In the genomic region with DNA sequence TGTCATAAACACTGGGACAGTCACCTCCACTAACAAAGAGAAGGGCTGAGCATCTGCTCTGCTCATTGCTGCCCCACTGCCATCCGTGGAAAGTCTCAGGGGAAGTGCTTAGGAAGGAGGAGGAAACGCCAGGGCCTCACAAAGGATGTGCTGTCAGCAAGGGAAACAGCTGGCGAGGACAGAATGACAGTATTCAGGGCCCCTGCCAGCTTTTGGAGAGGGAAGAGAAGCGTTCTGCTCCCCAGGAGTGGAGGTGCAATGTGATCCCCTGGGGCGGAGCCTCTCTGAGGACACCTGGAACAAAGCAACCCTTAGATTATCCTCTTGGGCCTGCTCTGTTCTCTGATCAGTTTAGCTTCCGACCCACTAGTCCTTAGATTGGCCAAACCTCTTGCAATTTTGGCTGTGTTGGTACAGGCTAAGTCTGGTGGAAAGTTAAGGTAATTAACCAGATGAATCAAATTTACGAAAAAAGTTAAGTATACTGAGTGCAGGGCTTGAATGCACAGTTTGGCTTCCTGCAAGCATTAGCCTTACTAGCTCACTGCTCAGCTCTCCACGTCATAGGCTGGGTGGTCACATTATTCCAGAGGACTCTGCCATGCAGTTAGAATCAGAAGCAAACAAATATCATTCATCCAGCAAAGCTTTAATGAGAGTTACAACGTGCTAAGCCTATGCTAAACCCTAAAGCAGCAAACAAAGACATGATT, we compare ENCODE assay signal across 11 cellular contexts.
DNase-seq lines count a peak whose midpoint lies in the region; FAIRE-seq and TF ChIP-seq lines count a peak whose summit lies in the region.
"Had no signal": no experiment of that assay in that cellular context is flagged by ENCODE, and none has a peak within 500 bp of the region (broad histone marks: within the 10 kb centered on the region; RNA-seq: fewer than 3 reads in every experiment).

No MANE protein-coding gene starts in this region.

- H3K4me2 ChIP-seq in endothelial cell of umbilical vein (ENCODE audit: insufficient read depth, low read length) (peak overlapping the region; percentile 4), parathyroid adenoma (ENCODE audit: low read length) (no peak overlapping the region)

- BruUV-seq in endothelial cell of umbilical vein (replicated peaks; lab: Mats Ljungman, UMichigan): no TSS peak

- H3K36me3 ChIP-seq in endothelial cell of umbilical vein (ENCODE audit: control insufficient read depth in 2 of 2, extremely low read depth in 1 of 2, insufficient read depth in 2 of 2, low read length in 2 of 2) (no peaks in the 10 kb centered on the region), parathyroid adenoma (ENCODE audit: control insufficient read depth, insufficient read depth, low read length) (no peaks in the 10 kb centered on the region)

- H3K27me3 ChIP-seq in endothelial cell of umbilical vein (ENCODE audit: control insufficient read depth in 2 of 2, insufficient read depth in 2 of 2, low read length in 2 of 2) (no peaks in the 10 kb centered on the region), parathyroid adenoma (ENCODE audit: control insufficient read depth, insufficient read depth, low read length) (no peaks in the 10 kb centered on the region), dorsolateral prefrontal cortex (no peaks in the 10 kb centered on the region)

- no peaks in the 10 kb centered on the region for H3K9me1 ChIP-seq in endothelial cell of umbilical vein (replicated peaks; ENCODE audit: control insufficient read depth, extremely low read depth, insufficient read depth, low read length)

- H3K79me2 ChIP-seq in endothelial cell of umbilical vein (ENCODE audit: control insufficient read depth, insufficient read depth, low read length) (no peaks in the 10 kb centered on the region), parathyroid adenoma (no peaks in the 10 kb centered on the region)

- H3K4me1 Mint-ChIP-seq in activated T-cell treated with anti-CD3 and anti-CD28 coated beads, Interleukin-2, amount 50 U/mL, for 24 hours (ENCODE audit: low read depth): no peaks in the 10 kb centered on the region
- H3K4me1 Mint-ChIP-seq: central memory CD8-positive, alpha-beta T cell; stimulated activated memory B cell treated with anti-CD40 and anti-IgM and Interleukin-4, amounts not matched to agents 10 μg/mL and 1 μg/mL and 100 μg/mL, for 72 hours had no signal

- H3K9ac ChIP-seq in endothelial cell of umbilical vein (replicated peaks; ENCODE audit: extremely low read depth, insufficient read depth, low read length) (no peak overlapping the region), parathyroid adenoma (no peak overlapping the region)

- no peaks in the 10 kb centered on the region for H3K36me3 Mint-ChIP-seq in activated T-cell treated with anti-CD3 and anti-CD28 coated beads, Interleukin-2, amount 50 U/mL, for 24 hours (ENCODE audit: low read depth)
- H3K36me3 Mint-ChIP-seq: stimulated activated memory B cell treated with anti-CD40 and anti-IgM and Interleukin-4, amounts not matched to agents 10 μg/mL and 1 μg/mL and 100 μg/mL, for 72 hours had no signal

- H3K27ac ChIP-seq in endothelial cell of umbilical vein (ENCODE audit: insufficient read depth, low read depth, low read length) (peak overlapping the region; percentile 27), parathyroid adenoma (peak overlapping the region; percentile 13), dorsolateral prefrontal cortex (no peak overlapping the region)

- DNase-seq in NCI-H1092 (lab: John Stamatoyannopoulos, UW) (peak; percentile 67), NCI-H446 treated with DMSO at 0.1 percent for 48 hours (lab: John Stamatoyannopoulos, UW) (peak; percentile 74), endothelial cell of umbilical vein (ENCODE audit: low read depth, low spot score) (peak; percentile 62), NCI-H774 (lab: John Stamatoyannopoulos, UW) (no peak), dorsolateral prefrontal cortex (no peak), SW480 (ENCODE audit: low spot score) (no peak)
- DNase-seq in activated T-cell treated with anti-CD3 and anti-CD28 coated beads, Interleukin-2, amount 50 U/mL, for 24 hours: no peak
- DNase-seq: activated CD4-positive, alpha-beta T cell treated with anti-CD3 and anti-CD28 coated beads for 48 hours had no signal

- CTCF ChIA-PET in endothelial cell of umbilical vein (lab: Charles Lee): interaction anchor here (0.9 to 2.1 kb wide), 8 partner anchors 22 to 630 kb away, joined by 3 to 13 read pairs (median 4); no protein-coding TSS in a partner anchor

- peaks cover 5% of the 10 kb centered on the region for H3K27me3 Mint-ChIP-seq in activated T-cell treated with anti-CD3 and anti-CD28 coated beads, Interleukin-2, amount 50 U/mL, for 24 hours

- dilution Hi-C loops in endothelial cell of umbilical vein (cut with MboI; ENCODE audit: extremely low pct_ligation_motif_present, low sequenced_read_pairs): no loop called here

- no peaks in the 10 kb centered on the region for H4K20me1 ChIP-seq in endothelial cell of umbilical vein (replicated peaks; ENCODE audit: control insufficient read depth, extremely low read depth, insufficient read depth, low read length)

- H3K27ac Mint-ChIP-seq in activated T-cell treated with anti-CD3 and anti-CD28 coated beads, Interleukin-2, amount 50 U/mL, for 24 hours: no peak overlapping the region
- H3K27ac Mint-ChIP-seq: stimulated activated memory B cell treated with anti-CD40 and anti-IgM and Interleukin-4, amounts not matched to agents 10 μg/mL and 1 μg/mL and 100 μg/mL, for 72 hours had no signal

- TF ChIP-seq POLR2A in endothelial cell of umbilical vein (IDR thresholded peaks at IDR 0.05; ENCODE audit: low read depth, low read length): no peak

- H3K9me3 ChIP-seq in endothelial cell of umbilical vein (replicated peaks; ENCODE audit: control insufficient read depth, insufficient read depth, low read length): no peaks in the 10 kb centered on the region
- no peaks in the 10 kb centered on the region for H3K9me3 ChIP-seq in parathyroid adenoma (ENCODE audit: control insufficient read depth, low read length)

- H3K4me1 ChIP-seq in endothelial cell of umbilical vein (ENCODE audit: control insufficient read depth, extremely low read depth, insufficient read depth, low read length): peaks cover 13% of the 10 kb centered on the region
- H3K4me1 ChIP-seq in parathyroid adenoma: peaks cover 22% of the 10 kb centered on the region

- POLR2A ChIA-PET in endothelial cell of umbilical vein (lab: Charles Lee): interaction anchor here (0.7 kb wide), 1 partner anchor 797 kb away, joined by 3 read pairs; no protein-coding TSS in a partner anchor

- H3K4me3 ChIP-seq in endothelial cell of umbilical vein (replicated peaks in 1 of 3; ENCODE audit: insufficient read depth in 1 of 3, low read depth in 1 of 3, low read length in 3 of 3) (no peak overlapping the region), parathyroid adenoma (ENCODE audit: low read depth, low read length) (no peak overlapping the region), dorsolateral prefrontal cortex (no peak overlapping the region)

- H3K4me3 Mint-ChIP-seq in activated T-cell treated with anti-CD3 and anti-CD28 coated beads, Interleukin-2, amount 50 U/mL, for 24 hours: no peak overlapping the region
- H3K4me3 Mint-ChIP-seq: central memory CD8-positive, alpha-beta T cell; stimulated activated memory B cell treated with anti-CD40 and anti-IgM and Interleukin-4, amounts not matched to agents 10 μg/mL and 1 μg/mL and 100 μg/mL, for 72 hours had no signal

- FAIRE-seq in endothelial cell of umbilical vein (lab: Jason Lieb, UNC): peak; percentile 75

- TF ChIP-seq CTCF in endothelial cell of umbilical vein (IDR thresholded peaks at IDR 0.05; ENCODE audit: extremely low read depth in 1 of 2, insufficient read depth in 1 of 2, low read depth in 1 of 2, low read length in 2 of 2) (no peak), parathyroid adenoma (IDR thresholded peaks at IDR 0.05) (no peak), dorsolateral prefrontal cortex (IDR thresholded peaks at IDR 0.05 in 54 of 56, conservative IDR thresholded peaks at IDR 0.05 in 2 of 56; ENCODE audit: low read depth in 1 of 56, partially characterized antibody in 56 of 56) (no peak)

- no peaks in the 10 kb centered on the region for H3K9me3 Mint-ChIP-seq in activated T-cell treated with anti-CD3 and anti-CD28 coated beads, Interleukin-2, amount 50 U/mL, for 24 hours
- H3K9me3 Mint-ChIP-seq: central memory CD8-positive, alpha-beta T cell; stimulated activated memory B cell treated with anti-CD40 and anti-IgM and Interleukin-4, amounts not matched to agents 10 μg/mL and 1 μg/mL and 100 μg/mL, for 72 hours had no signal

- H2AFZ ChIP-seq in endothelial cell of umbilical vein (ENCODE audit: low read depth, low read length): peak overlapping the region; percentile 37
- peak overlapping the region; percentile 16 for H2AFZ ChIP-seq in parathyroid adenoma

- intact Hi-C loops in endothelial cell of umbilical vein (cut with micrococcal nuclease): loop anchor here (1.0 kb wide), 2 partner anchors 12 to 51 kb away; no protein-coding TSS in a partner anchor
- intact Hi-C loops in dorsolateral prefrontal cortex (cut with DNase I): no loop called here

TF ChIP-seq in endothelial cell of umbilical vein, 7 proteins besides CTCF, POLR2A, EP300 and RAD21:
- TF ChIP-seq GATA2 (IDR thresholded peaks at IDR 0.05; ENCODE audit: insufficient read depth, insufficient read length, low read depth, low read length) (no peak), JUN (IDR thresholded peaks at IDR 0.05; ENCODE audit: borderline replicate concordance, insufficient read depth, insufficient read length, low read depth) (peak; percentile 13), POLR2AphosphoS5 (IDR thresholded peaks at IDR 0.05; ENCODE audit: insufficient read depth, low read depth, low read length) (peak; percentile 23), FOS (IDR thresholded peaks at IDR 0.05; ENCODE audit: borderline replicate concordance, insufficient read depth, low read length) (peak; percentile 17)
- TF ChIP-seq, protein P1, sequence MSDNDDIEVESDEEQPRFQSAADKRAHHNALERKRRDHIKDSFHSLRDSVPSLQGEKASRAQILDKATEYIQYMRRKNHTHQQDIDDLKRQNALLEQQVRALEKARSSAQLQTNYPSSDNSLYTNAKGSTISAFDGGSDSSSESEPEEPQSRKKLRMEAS (IDR thresholded peaks at IDR 0.05; ENCODE audit: insufficient read depth, insufficient read length): no peak
TF ChIP-seq in endothelial cell of umbilical vein: peak in this region for 3.

Comparison
In these comparisons a context has a peak if more than half of its experiments do, and no peak if none do; other contexts are left out.
1. DNase-seq: peak in NCI-H1092 (single experiment), NCI-H446 treated with DMSO at 0.1 percent for 48 hours (single experiment) and endothelial cell of umbilical vein (single experiment); none in NCI-H774 (single experiment), dorsolateral prefrontal cortex (0 of 10), activated T-cell treated with anti-CD3 and anti-CD28 coated beads, Interleukin-2, amount 50 U/mL, for 24 hours (single experiment) and SW480 (single experiment).
2. H3K27ac ChIP-seq: peak in endothelial cell of umbilical vein (single experiment) and parathyroid adenoma (single experiment); none in dorsolateral prefrontal cortex (0 of 59).